In the genomic region with DNA sequence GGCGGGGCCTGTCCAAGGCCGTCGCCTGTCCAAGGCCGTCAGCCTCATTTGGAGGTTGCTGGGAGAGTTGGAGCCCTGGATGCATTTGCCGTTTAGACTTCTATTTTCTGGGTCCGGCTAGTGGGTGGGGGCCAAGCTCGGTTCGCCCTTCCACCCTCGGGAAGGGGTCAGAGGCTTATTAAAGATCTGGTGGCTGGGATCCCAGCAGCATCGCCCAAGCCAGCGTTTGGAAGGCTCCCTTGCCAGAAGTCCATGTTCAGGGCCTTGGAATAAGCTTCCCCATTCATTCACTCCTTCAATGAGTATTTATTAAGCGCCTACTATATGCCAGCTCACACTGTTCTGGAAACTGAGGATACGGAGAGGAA, we compare ENCODE assay signal across 8 cellular contexts. TPM values are rescaled to one million over a fixed set of nuclear protein-coding genes. Genes with fewer than 3 reads are reported as not detected.
DNase-seq lines count a peak whose midpoint lies in the region; ATAC-seq and TF ChIP-seq lines count a peak whose summit lies in the region.

No MANE protein-coding gene starts in this region.

- H2AK9ac ChIP-seq in IMR-90 (replicated peaks; ENCODE audit: low read depth, low read length, poor library complexity): peak overlapping the region; percentile 31

- ATAC-seq in IMR-90 (ENCODE audit: low read depth): 0 out of 2 replicates have a peak, but pooled peaks have one; percentile 2
- ATAC-seq in GM18867 (IDR thresholded peaks at IDR 0.05; ENCODE audit: unreplicated experiment): no peak

- peaks cover 9% of the 10 kb centered on the region for H3K9me1 ChIP-seq in IMR-90 (ENCODE audit: insufficient read depth, low read length)

- no peaks in the 10 kb centered on the region for H3K27me3 Mint-ChIP-seq in chondrocyte (ENCODE audit: low read depth)
- H3K27me3 Mint-ChIP-seq in nephron progenitor cell (ENCODE audit: low read depth, poor library complexity): peaks cover 93% of the 10 kb centered on the region

- peak overlapping the region; percentile 67 for H3K4me2 ChIP-seq in IMR-90 (ENCODE audit: low read depth, low read length)

- H2BK15ac ChIP-seq in IMR-90 (ENCODE audit: low read depth, low read length): no peak overlapping the region; the same call in 2 of the 3 replicates

- H3K9me3 Mint-ChIP-seq in chondrocyte (ENCODE audit: low read depth) (no peaks in the 10 kb centered on the region), nephron progenitor cell (no peaks in the 10 kb centered on the region)

- H3K4me1 Mint-ChIP-seq in chondrocyte (ENCODE audit: low read depth) (peaks cover 19% of the 10 kb centered on the region), nephron progenitor cell (peaks cover 8% of the 10 kb centered on the region)

- no peaks in the 10 kb centered on the region for H4K20me1 ChIP-seq in IMR-90 (ENCODE audit: insufficient read depth, low read length)

- peaks cover 2% of the 10 kb centered on the region; the same call in 1 of the 2 replicates for H3K4me1 ChIP-seq in IMR-90 (ENCODE audit: control insufficient read depth, insufficient read depth, low read length)

- H3K9me3 ChIP-seq in IMR-90 (ENCODE audit: control insufficient read depth, insufficient read depth, low read length): no peaks in the 10 kb centered on the region

- H3K4me3 ChIP-seq in AG09309 (ENCODE audit: control insufficient read depth, low read depth, low read length) (peak overlapping the region; percentile 80), IMR-90 (ENCODE audit: insufficient read depth, low read depth, low read length) (peak overlapping the region; percentile 87)

- dilution Hi-C loops in IMR-90 (cut with HindIII; ENCODE audit: low sequenced_read_pairs, unreplicated experiment): no loop called here

- H2BK120ac ChIP-seq in IMR-90 (ENCODE audit: low read depth, low read length): peak overlapping the region; percentile 73

- peak overlapping the region; percentile 14; the same call in 1 of the 2 replicates for H3K27ac ChIP-seq in IMR-90 (ENCODE audit: insufficient read depth, low read length)

- peak overlapping the region; percentile 50 for H3K14ac ChIP-seq in IMR-90 (replicated peaks; ENCODE audit: low read depth, low read length)

- peak overlapping the region; percentile 71 for H3K4ac ChIP-seq in IMR-90 (ENCODE audit: low read depth, low read length)

- no peaks in the 10 kb centered on the region for H3K36me3 ChIP-seq in IMR-90 (ENCODE audit: control insufficient read depth, insufficient read depth, low read length)

- peak overlapping the region; percentile 91 for H2AFZ ChIP-seq in IMR-90 (replicated peaks; ENCODE audit: low read length, poor library complexity)

- TF ChIP-seq POLR2A in IMR-90 (IDR thresholded peaks at IDR 0.05; ENCODE audit: low read depth, low read length): no peak

- H3K27ac Mint-ChIP-seq in chondrocyte (ENCODE audit: unreplicated experiment) (no peak overlapping the region), nephron progenitor cell (no peak overlapping the region)

- peak overlapping the region; percentile 15; the same call in 1 of the 2 replicates for H3K18ac ChIP-seq in IMR-90 (ENCODE audit: low read depth, low read length)

- H3K4me3 Mint-ChIP-seq in chondrocyte (ENCODE audit: unreplicated experiment) (peak overlapping the region; percentile 72), nephron progenitor cell (peak overlapping the region; percentile 79)

- H2AK5ac ChIP-seq in IMR-90 (ENCODE audit: low read depth, low read length): peak overlapping the region; percentile 35; the same call in 1 of the 2 replicates

- peak overlapping the region; percentile 65 for H3K23ac ChIP-seq in IMR-90 (ENCODE audit: low read depth, low read length)

- CTCF ChIA-PET in IMR-90 (lab: Yijun Ruan, JAX): interaction anchor here (0.8 to 1.5 kb wide), 2 partner anchors 10 to 16 kb away, joined by 3 to 5 read pairs; no protein-coding TSS in a partner anchor

- H4K5ac ChIP-seq in IMR-90 (ENCODE audit: low read depth, low read length): no peak overlapping the region

- H3K27me3 ChIP-seq in IMR-90 (ENCODE audit: control insufficient read depth, insufficient read depth, low read length): no peaks in the 10 kb centered on the region

- H4K91ac ChIP-seq in IMR-90 (ENCODE audit: insufficient read depth, low read depth, low read length): peak overlapping the region; percentile 62

- H4K8ac ChIP-seq in IMR-90 (ENCODE audit: low read depth in 2 of 2, low read length in 2 of 2): peak overlapping the region; percentile 38 to 61; a peak in 1 of 4 replicates

- peaks cover 6 to 31% of the 10 kb centered on the region in 2 experiments; a peak in 3 of 4 replicates for H3K79me1 ChIP-seq in IMR-90 (ENCODE audit: low read depth in 1 of 2, low read length in 2 of 2)

- peak overlapping the region; percentile 18; the same call in 1 of the 2 replicates for H3K9ac ChIP-seq in IMR-90 (ENCODE audit: low read depth, low read length)

- no peak for TF ChIP-seq RAD21 in IMR-90 (IDR thresholded peaks at IDR 0.05; ENCODE audit: low read length)

- POLR2A ChIA-PET in IMR-90 (lab: Charles Lee; ENCODE audit: unreplicated experiment): no interaction called here

- peak overlapping the region; percentile 54 for H2BK20ac ChIP-seq in IMR-90 (ENCODE audit: low read depth, low read length)

- H2BK5ac ChIP-seq in IMR-90 (ENCODE audit: low read depth, low read length, poor library complexity, severe bottlenecking): peak overlapping the region; percentile 61

- TF ChIP-seq CTCF in AG09309 (IDR thresholded peaks at IDR 0.05; ENCODE audit: control insufficient read depth, insufficient read depth, low read depth, low read length, missing control alignments): no peak
- TF ChIP-seq CTCF in IMR-90 (conservative IDR thresholded peaks at IDR 0.05; ENCODE audit: low read depth, low read length): no peak
- TF ChIP-seq CTCF in chondrocyte (IDR thresholded peaks at IDR 0.05): no peak
- TF ChIP-seq CTCF in nephron progenitor cell (IDR thresholded peaks at IDR 0.05): no peak

- DNase-seq in AG09309 (ENCODE audit: low read depth): no peak
- no peak for DNase-seq in IMR-90
- DNase-seq in chondrocyte (ENCODE audit: low spot score): no peak
- DNase-seq in nephron progenitor cell: no peak
- DNase-seq in NCI-H69 (lab: John Stamatoyannopoulos, UW): no peak
- DNase-seq in NCI-H2227 (lab: John Stamatoyannopoulos, UW; ENCODE audit: unreplicated experiment): no peak
- DNase-seq in cerebellar cortex (ENCODE audit: low spot score): no peak

- WGBS in IMR-90 (ENCODE audit: extremely low coverage in 2 of 2, insufficient read length in 1 of 2), 2 experiments: 0% methylated on average over 1 of the region's 13 CpGs; no CpG with 5 or more reads in 1 of the 2 experiments

- H3K36me3 Mint-ChIP-seq in chondrocyte (ENCODE audit: low read depth) (no peaks in the 10 kb centered on the region), nephron progenitor cell (ENCODE audit: low read depth) (no peaks in the 10 kb centered on the region)

- intact Hi-C loops in IMR-90 (cut with micrococcal nuclease): loop anchor here (5.0 to 10.0 kb wide), 2 partner anchors 80 to 242 kb away; no protein-coding TSS in a partner anchor

- no TSS peak for BruUV-seq in IMR-90 (replicated peaks; lab: Mats Ljungman, UMichigan)

- in situ Hi-C loops in IMR-90 (cut with MboI; ENCODE audit: low sequenced_read_pairs): no loop called here

- H3K56ac ChIP-seq in IMR-90 (ENCODE audit: extremely low read depth, insufficient read depth, low read length): peak overlapping the region; percentile 54; the same call in 1 of the 2 replicates

TF ChIP-seq in IMR-90, 13 proteins besides CTCF, POLR2A, EP300 and RAD21:
- TF ChIP-seq MAFK (IDR thresholded peaks at IDR 0.05; ENCODE audit: low read depth, low read length): no peak
- no peak for TF ChIP-seq USF2 (IDR thresholded peaks at IDR 0.05; ENCODE audit: low read depth, low read length)
- TF ChIP-seq MAZ (IDR thresholded peaks at IDR 0.05; ENCODE audit: borderline replicate concordance, low read depth, low read length): no peak
- TF ChIP-seq RCOR1 (IDR thresholded peaks at IDR 0.05; ENCODE audit: insufficient replicate concordance, low read length): no peak
- no peak for TF ChIP-seq FOS (IDR thresholded peaks at IDR 0.05; ENCODE audit: low read depth, low read length)
- TF ChIP-seq RFX5 (IDR thresholded peaks at IDR 0.05; ENCODE audit: low read depth, low read length): no peak
- TF ChIP-seq NFE2L2 (IDR thresholded peaks at IDR 0.05; ENCODE audit: low read depth, low read length): no peak
- TF ChIP-seq, protein P1, sequence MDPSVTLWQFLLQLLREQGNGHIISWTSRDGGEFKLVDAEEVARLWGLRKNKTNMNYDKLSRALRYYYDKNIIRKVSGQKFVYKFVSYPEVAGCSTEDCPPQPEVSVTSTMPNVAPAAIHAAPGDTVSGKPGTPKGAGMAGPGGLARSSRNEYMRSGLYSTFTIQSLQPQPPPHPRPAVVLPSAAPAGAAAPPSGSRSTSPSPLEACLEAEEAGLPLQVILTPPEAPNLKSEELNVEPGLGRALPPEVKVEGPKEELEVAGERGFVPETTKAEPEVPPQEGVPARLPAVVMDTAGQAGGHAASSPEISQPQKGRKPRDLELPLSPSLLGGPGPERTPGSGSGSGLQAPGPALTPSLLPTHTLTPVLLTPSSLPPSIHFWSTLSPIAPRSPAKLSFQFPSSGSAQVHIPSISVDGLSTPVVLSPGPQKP (IDR thresholded peaks at IDR 0.05; ENCODE audit: borderline replicate concordance, low read depth, low read length): no peak
- no peak for TF ChIP-seq CEBPB (IDR thresholded peaks at IDR 0.05; ENCODE audit: low read depth, low read length)
- TF ChIP-seq SMC3 (IDR thresholded peaks at IDR 0.05; ENCODE audit: low read depth, low read length): no peak
- no peak for TF ChIP-seq CHD1 (IDR thresholded peaks at IDR 0.05; ENCODE audit: low read depth, low read length)
- TF ChIP-seq BHLHE40 (IDR thresholded peaks at IDR 0.05; ENCODE audit: low read depth, low read length): no peak
- no peak for TF ChIP-seq MXI1 (IDR thresholded peaks at IDR 0.05; ENCODE audit: borderline replicate concordance, low read depth, low read length)

RNA-seq across cellular contexts. Expression of gene DOCK10, which starts 0.5 kb away (rescaled TPM):
- total RNA-seq in IMR-90 (2012; rRNA removed): 63.6 and 75.3 TPM in 2 replicates
- polyA plus RNA-seq in IMR-90 (2012; rRNA removed): 46.7 and 58.6 TPM in 2 replicates
- 15.4 and 38.0 TPM in 2 replicates for polyA plus RNA-seq in IMR-90 (2012; cell fraction: cytosol; rRNA removed)
- 38.5 and 130 TPM in 2 replicates for polyA plus RNA-seq in IMR-90 (2012; cell fraction: nucleus; rRNA removed; ENCODE audit: low replicate concordance)
- total RNA-seq in chondrocyte: 14.3 to 22.9 TPM (median 18.5 TPM) in 3 replicates
